ENCODE assay signal across 38 cellular contexts in genomic region chr13:45601680-45602079, GRCh38. TPM values are rescaled to one million over a fixed set of nuclear protein-coding genes. Genes with fewer than 3 reads are reported as not detected.
"Had no signal": no experiment of that assay in that cellular context is flagged by ENCODE, and none has a peak within 500 bp of the region (broad histone marks: within the 10 kb centered on the region; RNA-seq: fewer than 3 reads in every experiment).

No MANE protein-coding gene starts in this region.

- H3K4me1 ChIP-seq: adrenal gland, body of pancreas, breast epithelium had no signal

- FAIRE-seq: astrocyte, TTC549 had no signal

- H3K9me3 ChIP-seq: adrenal gland, body of pancreas, breast epithelium had no signal

- H3K27me3 ChIP-seq: body of pancreas, brain microvascular endothelial cell, breast epithelium had no signal

- H3K36me3 ChIP-seq: adrenal gland, brain microvascular endothelial cell, breast epithelium, WERI-Rb-1 had no signal

- H3K9me3 Mint-ChIP-seq: activated CD4-positive, alpha-beta memory T cell treated with anti-CD3 and anti-CD28 coated beads, Interleukin-2, amount 10 ng/mL, durations not matched to agents 7 days and 5 days; activated CD4-positive, alpha-beta T cell treated with anti-CD3 and anti-CD28 coated beads, Interleukin-2, amount 10 ng/mL, durations not matched to agents 7 days and 5 days; activated naive CD4-positive, alpha-beta T cell treated with anti-CD3 and anti-CD28 coated beads, Interleukin-2, amount 10 ng/mL, durations not matched to agents 7 days and 5 days; activated naive CD4-positive, alpha-beta T cell treated with anti-CD3 and anti-CD28 coated beads, Interleukin-2, amount 50 U/mL, for 24 hours; activated naive CD8-positive, alpha-beta T cell treated with anti-CD3 and anti-CD28 coated beads for 36 hours; activated T-cell treated with anti-CD3 and anti-CD28 coated beads, Interleukin-2, amount 50 U/mL, for 24 hours; activated T-helper 2 cell treated with anti-CD3 and anti-CD28 coated beads, Interferon-gamma antibody, Interleukin-2, Interleukin-4, amounts not matched to agents 10 μg/mL and 5 μg/mL and 100 μg/mL, durations not matched to agents 14 hours and 24 hours and 36 hours; T-helper 1 cell treated with Interleukin-12 subunit alpha and Interleukin-12 subunit beta and Interleukin-4 antibody, amounts not matched to agents 30 μg/mL and 1 μg/mL, for 36 hours; T-helper 2 cell treated with Interferon-gamma antibody and Interleukin-4, amounts not matched to agents 5 μg/mL and 100 μg/mL, for 36 hours had no signal

- ATAC-seq: activated CD4-positive, alpha-beta T cell treated with anti-CD3 and anti-CD28 coated beads for 36 hours; activated CD4-positive, CD25-positive, alpha-beta regulatory T cell treated with anti-CD3 and anti-CD28 coated beads, Interleukin-2, amount 50 U/mL, for 24 hours; activated CD8-positive, alpha-beta memory T cell treated with anti-CD3 and anti-CD28 coated beads, Interleukin-2, amount 10 ng/mL, durations not matched to agents 7 days and 5 days; activated CD8-positive, alpha-beta T cell treated with anti-CD3 and anti-CD28 coated beads, Interleukin-2, amount 10 ng/mL, durations not matched to agents 7 days and 5 days; body of pancreas; WTC11 had no signal

- H3K4me3 ChIP-seq: adrenal gland, body of pancreas, breast epithelium had no signal

- H3K27ac Mint-ChIP-seq: activated CD4-positive, alpha-beta memory T cell treated with anti-CD3 and anti-CD28 coated beads, Interleukin-2, amount 10 ng/mL, durations not matched to agents 7 days and 5 days; activated CD4-positive, alpha-beta T cell treated with anti-CD3 and anti-CD28 coated beads for 36 hours; activated CD4-positive, alpha-beta T cell treated with anti-CD3 and anti-CD28 coated beads, Interleukin-2, amount 10 ng/mL, durations not matched to agents 7 days and 5 days; activated CD8-positive, alpha-beta memory T cell treated with anti-CD3 and anti-CD28 coated beads, Interleukin-2, amount 10 ng/mL, durations not matched to agents 7 days and 5 days; activated CD8-positive, alpha-beta T cell treated with anti-CD3 and anti-CD28 coated beads, Interleukin-2, amount 10 ng/mL, durations not matched to agents 7 days and 5 days; activated naive CD4-positive, alpha-beta T cell treated with anti-CD3 and anti-CD28 coated beads, Interleukin-2, amount 10 ng/mL, durations not matched to agents 7 days and 5 days; activated naive CD4-positive, alpha-beta T cell treated with anti-CD3 and anti-CD28 coated beads, Interleukin-2, amount 50 U/mL, for 24 hours; activated naive CD8-positive, alpha-beta T cell treated with anti-CD3 and anti-CD28 coated beads for 36 hours; activated T-cell treated with anti-CD3 and anti-CD28 coated beads, Interleukin-2, amount 50 U/mL, for 24 hours; activated T-helper 2 cell treated with anti-CD3 and anti-CD28 coated beads, Interferon-gamma antibody, Interleukin-2, Interleukin-4, amounts not matched to agents 10 μg/mL and 5 μg/mL and 100 μg/mL, durations not matched to agents 14 hours and 24 hours and 36 hours; T-helper 1 cell treated with Interleukin-12 subunit alpha and Interleukin-12 subunit beta and Interleukin-4 antibody, amounts not matched to agents 30 μg/mL and 1 μg/mL, for 36 hours; T-helper 2 cell treated with Interferon-gamma antibody and Interleukin-4, amounts not matched to agents 5 μg/mL and 100 μg/mL, for 36 hours; WTC11 had no signal

- H3K36me3 Mint-ChIP-seq: activated CD8-positive, alpha-beta memory T cell treated with anti-CD3 and anti-CD28 coated beads, Interleukin-2, amount 10 ng/mL, durations not matched to agents 7 days and 5 days; activated naive CD4-positive, alpha-beta T cell treated with anti-CD3 and anti-CD28 coated beads, Interleukin-2, amount 10 ng/mL, durations not matched to agents 7 days and 5 days; activated naive CD4-positive, alpha-beta T cell treated with anti-CD3 and anti-CD28 coated beads, Interleukin-2, amount 50 U/mL, for 24 hours; activated naive CD8-positive, alpha-beta T cell treated with anti-CD3 and anti-CD28 coated beads for 36 hours; WTC11 had no signal

- H3K4me1 Mint-ChIP-seq: activated CD4-positive, alpha-beta memory T cell treated with anti-CD3 and anti-CD28 coated beads, Interleukin-2, amount 10 ng/mL, durations not matched to agents 7 days and 5 days; activated CD4-positive, alpha-beta T cell treated with anti-CD3 and anti-CD28 coated beads for 36 hours; activated CD4-positive, alpha-beta T cell treated with anti-CD3 and anti-CD28 coated beads, Interleukin-2, amount 10 ng/mL, durations not matched to agents 7 days and 5 days; activated CD8-positive, alpha-beta memory T cell treated with anti-CD3 and anti-CD28 coated beads, Interleukin-2, amount 10 ng/mL, durations not matched to agents 7 days and 5 days; activated naive CD4-positive, alpha-beta T cell treated with anti-CD3 and anti-CD28 coated beads, Interleukin-2, amount 10 ng/mL, durations not matched to agents 7 days and 5 days; activated naive CD4-positive, alpha-beta T cell treated with anti-CD3 and anti-CD28 coated beads, Interleukin-2, amount 50 U/mL, for 24 hours; activated naive CD8-positive, alpha-beta T cell treated with anti-CD3 and anti-CD28 coated beads for 36 hours; WTC11 had no signal

- DNase-seq: activated CD4-positive, alpha-beta memory T cell treated with anti-CD3 and anti-CD28 coated beads, Interleukin-2, amount 10 ng/mL, durations not matched to agents 7 days and 5 days; activated CD4-positive, alpha-beta T cell treated with anti-CD3 and anti-CD28 coated beads for 1 hour; activated CD4-positive, alpha-beta T cell treated with anti-CD3 and anti-CD28 coated beads for 36 hours; activated CD4-positive, alpha-beta T cell treated with anti-CD3 and anti-CD28 coated beads for 48 hours; activated CD4-positive, alpha-beta T cell treated with anti-CD3 and anti-CD28 coated beads, Interleukin-2, amount 10 ng/mL, durations not matched to agents 7 days and 5 days; activated CD4-positive, alpha-beta T cell treated with anti-CD3 and anti-CD28 coated beads, Interleukin-2, amount 50 U/mL, for 48 hours; activated CD4-positive, CD25-positive, alpha-beta regulatory T cell; activated CD8-positive, alpha-beta memory T cell treated with anti-CD3 and anti-CD28 coated beads for 24 hours; activated CD8-positive, alpha-beta memory T cell treated with anti-CD3 and anti-CD28 coated beads, Interleukin-2, amount 10 ng/mL, durations not matched to agents 7 days and 5 days; activated CD8-positive, alpha-beta memory T cell treated with anti-CD3 and anti-CD28 coated beads, Interleukin-2, amount 50 U/mL, for 48 hours; activated CD8-positive, alpha-beta T cell treated with anti-CD3 and anti-CD28 coated beads, Interleukin-2, amount 10 ng/mL, durations not matched to agents 7 days and 5 days; activated effector memory CD4-positive, alpha-beta T cell treated with Interleukin-2 at 50 U/mL for 16 hours; activated gamma-delta T cell; activated naive CD4-positive, alpha-beta T cell treated with anti-CD3 and anti-CD28 coated beads, Interleukin-2, amount 10 ng/mL, durations not matched to agents 7 days and 5 days; activated naive CD4-positive, alpha-beta T cell treated with Interleukin-2 at 50 U/mL for 16 hours; activated naive CD8-positive, alpha-beta T cell treated with anti-CD3 and anti-CD28 coated beads for 36 hours; activated T-cell treated with anti-CD3 and anti-CD28 coated beads, Interleukin-2, amount 50 U/mL, for 24 hours; activated T-cell treated with anti-CD3 and anti-CD28 coated beads, Interleukin-2, amount 50 U/mL, for 48 hours; amniotic stem cell; aorta; body of pancreas; central memory CD4-positive, alpha-beta T cell; T-helper 1 cell; T-helper 2 cell; T-helper 9 cell; WERI-Rb-1 had no signal

- H3K27ac ChIP-seq: adrenal gland, body of pancreas, brain microvascular endothelial cell, breast epithelium, WERI-Rb-1 had no signal

- H3K4me3 Mint-ChIP-seq: activated CD4-positive, alpha-beta memory T cell treated with anti-CD3 and anti-CD28 coated beads, Interleukin-2, amount 10 ng/mL, durations not matched to agents 7 days and 5 days; activated CD4-positive, alpha-beta T cell treated with anti-CD3 and anti-CD28 coated beads for 36 hours; activated CD4-positive, alpha-beta T cell treated with anti-CD3 and anti-CD28 coated beads, Interleukin-2, amount 10 ng/mL, durations not matched to agents 7 days and 5 days; activated CD8-positive, alpha-beta memory T cell treated with anti-CD3 and anti-CD28 coated beads, Interleukin-2, amount 10 ng/mL, durations not matched to agents 7 days and 5 days; activated CD8-positive, alpha-beta T cell treated with anti-CD3 and anti-CD28 coated beads, Interleukin-2, amount 10 ng/mL, durations not matched to agents 7 days and 5 days; activated naive CD4-positive, alpha-beta T cell treated with anti-CD3 and anti-CD28 coated beads, Interleukin-2, amount 10 ng/mL, durations not matched to agents 7 days and 5 days; activated naive CD4-positive, alpha-beta T cell treated with anti-CD3 and anti-CD28 coated beads, Interleukin-2, amount 50 U/mL, for 24 hours; activated naive CD8-positive, alpha-beta T cell treated with anti-CD3 and anti-CD28 coated beads for 36 hours; activated T-cell treated with anti-CD3 and anti-CD28 coated beads, Interleukin-2, amount 50 U/mL, for 24 hours; T-helper 1 cell treated with Interleukin-12 subunit alpha and Interleukin-12 subunit beta and Interleukin-4 antibody, amounts not matched to agents 30 μg/mL and 1 μg/mL, for 36 hours; T-helper 2 cell treated with Interferon-gamma antibody and Interleukin-4, amounts not matched to agents 5 μg/mL and 100 μg/mL, for 36 hours; WTC11 had no signal

RNA-seq across cellular contexts. Expression of gene ERICH6B, which starts 13.9 kb away (rescaled TPM):
- total RNA-seq: activated CD4-positive, alpha-beta memory T cell treated with anti-CD3 and anti-CD28 coated beads, Interleukin-2, amount 10 ng/mL, durations not matched to agents 7 days and 5 days; activated CD4-positive, alpha-beta T cell treated with anti-CD3 and anti-CD28 coated beads for 36 hours; activated CD4-positive, alpha-beta T cell treated with anti-CD3 and anti-CD28 coated beads, Interleukin-2, amount 10 ng/mL, durations not matched to agents 7 days and 5 days; activated CD8-positive, alpha-beta memory T cell treated with anti-CD3 and anti-CD28 coated beads, Interleukin-2, amount 10 ng/mL, durations not matched to agents 7 days and 5 days; activated CD8-positive, alpha-beta T cell treated with anti-CD3 and anti-CD28 coated beads, Interleukin-2, amount 10 ng/mL, durations not matched to agents 7 days and 5 days; activated naive CD8-positive, alpha-beta T cell treated with anti-CD3 and anti-CD28 coated beads for 36 hours; activated T-helper 2 cell treated with anti-CD3 and anti-CD28 coated beads, Interferon-gamma antibody, Interleukin-2, Interleukin-4, amounts not matched to agents 10 μg/mL and 5 μg/mL and 100 μg/mL, durations not matched to agents 14 hours and 24 hours and 36 hours; adrenal gland; aorta; astrocyte; body of pancreas; breast epithelium; cardiac septum; WTC11 had no signal
- polyA plus RNA-seq: adrenal gland, aorta had no signal
